20 cellular contexts compared by ENCODE assay signal in genomic region chr11:113119074-113119473, GRCh38.
A peak's percentile ranks its signal among the peaks of the same experiment; 100 is the strongest.
DNase-seq lines count a peak whose midpoint lies in the region; ATAC-seq and TF ChIP-seq lines count a peak whose summit lies in the region.
"Had no signal": no experiment of that assay in that cellular context is flagged by ENCODE, and none has a peak within 500 bp of the region (broad histone marks: within the 10 kb centered on the region; RNA-seq: fewer than 3 reads in every experiment).

No MANE protein-coding gene starts in this region.

- H3F3A ChIP-seq in neural progenitor cell (ENCODE audit: low read depth) = no peaks in the 10 kb centered on the region

- in situ Hi-C loops in HAP-1 (cut with MboI; ENCODE audit: low sequenced_read_pairs) = no loop called here

- H2AFZ ChIP-seq in neural progenitor cell (replicated peaks) (no peak overlapping the region), osteoblast (ENCODE audit: low read length) (no peak overlapping the region)

- H3K4me2 ChIP-seq in neural progenitor cell (no peak overlapping the region), osteoblast (ENCODE audit: insufficient read depth, low read length) (no peak overlapping the region)

- peak; percentile 62 to 87 (median 68) for ATAC-seq in heart left ventricle
- ATAC-seq in HG03354 (IDR thresholded peaks at IDR 0.05; ENCODE audit: poor library complexity, severe bottlenecking, unreplicated experiment) = no peak
- ATAC-seq: T-cell had no signal

- peak; percentile 2 for DNase-seq in GM04503 (ENCODE audit: low read depth)
- DNase-seq in SK-N-DZ (ENCODE audit: low spot score) = peak; percentile 18
- peak in 1 of 5 donors; percentile 18 for DNase-seq in heart left ventricle
- no peak for DNase-seq in neural progenitor cell (ENCODE audit: low spot score)
- DNase-seq in osteoblast (ENCODE audit: insufficient read length, low spot score, missing footprints) = no peak
- no peak for DNase-seq in HAP-1 (ENCODE audit: low spot score in 2 of 2)
- no peak for DNase-seq in hypothalamus (lab: John Stamatoyannopoulos, UW)
- DNase-seq: activated CD4-positive, alpha-beta T cell treated with anti-CD3 and anti-CD28 coated beads, Interleukin-2, amount 50 U/mL, for 48 hours; activated naive CD8-positive, alpha-beta T cell treated with anti-CD3 and anti-CD28 coated beads, Interleukin-2, amount 10 ng/mL, durations not matched to agents 7 days and 5 days; AML-193; effector CD4-positive, alpha-beta T cell; HCEC 1CT; hippocampal formation; KBM-7; NCI-H2171 treated with DMSO at 0.1 percent for 48 hours; Peyer's patch; T-cell; testis had no signal

- H3K36me3 Mint-ChIP-seq in neural progenitor cell = no peaks in the 10 kb centered on the region
- H3K36me3 Mint-ChIP-seq: activated naive CD8-positive, alpha-beta T cell treated with anti-CD3 and anti-CD28 coated beads, Interleukin-2, amount 10 ng/mL, durations not matched to agents 7 days and 5 days; T-cell had no signal

- H3K27ac ChIP-seq in heart left ventricle = peak overlapping the region in 8 of 12 donors; percentile 24 to 63 (median 36)
- H3K27ac ChIP-seq in neural progenitor cell = no peak overlapping the region
- no peak overlapping the region for H3K27ac ChIP-seq in osteoblast (ENCODE audit: low read depth, low read length)
- H3K27ac ChIP-seq: Peyer's patch, testis had no signal

- no peaks in the 10 kb centered on the region for H3K9me3 Mint-ChIP-seq in neural progenitor cell
- H3K9me3 Mint-ChIP-seq: activated naive CD8-positive, alpha-beta T cell treated with anti-CD3 and anti-CD28 coated beads, Interleukin-2, amount 10 ng/mL, durations not matched to agents 7 days and 5 days; T-cell had no signal

- intact Hi-C loops in heart left ventricle (cut with DNase I) = loop anchor here in 9 of 10 donors (5.0 to 10.0 kb wide), 8 partner anchors 154 to 824 kb away; partner anchors contain the start of gene NCAM1 (in 5 of the 9)

- no peaks in the 10 kb centered on the region for H3K79me2 ChIP-seq in neural progenitor cell (ENCODE audit: low read depth)
- H3K79me2 ChIP-seq in osteoblast (ENCODE audit: insufficient read depth, low read length) = no peaks in the 10 kb centered on the region

- H3K4me3 Mint-ChIP-seq in neural progenitor cell = no peak overlapping the region
- H3K4me3 Mint-ChIP-seq: activated naive CD8-positive, alpha-beta T cell treated with anti-CD3 and anti-CD28 coated beads, Interleukin-2, amount 10 ng/mL, durations not matched to agents 7 days and 5 days; T-cell had no signal

- 19 to 29% (median 27%) methylated on average over 3 of the region's 3 CpGs for WGBS in heart left ventricle, 4 donors

- H3K4me3 ChIP-seq in heart left ventricle (no peak overlapping the region), neural progenitor cell (no peak overlapping the region), osteoblast (ENCODE audit: insufficient read depth, low read length) (no peak overlapping the region), HAP-1 (no peak overlapping the region)
- H3K4me3 ChIP-seq: cardiac muscle cell, Peyer's patch, testis had no signal

- H3K9me3 ChIP-seq in heart left ventricle = no peaks in the 10 kb centered on the region
- no peaks in the 10 kb centered on the region for H3K9me3 ChIP-seq in neural progenitor cell (ENCODE audit: low read depth)
- no peaks in the 10 kb centered on the region for H3K9me3 ChIP-seq in osteoblast (ENCODE audit: low read depth, low read length)
- no peaks in the 10 kb centered on the region for H3K9me3 ChIP-seq in HAP-1
- H3K9me3 ChIP-seq: Peyer's patch, testis had no signal

- no peak for TF ChIP-seq POLR2A in heart left ventricle (IDR thresholded peaks at IDR 0.05)

- H3K4me1 Mint-ChIP-seq in neural progenitor cell = peaks cover 8% of the 10 kb centered on the region
- H3K4me1 Mint-ChIP-seq: activated naive CD8-positive, alpha-beta T cell treated with anti-CD3 and anti-CD28 coated beads, Interleukin-2, amount 10 ng/mL, durations not matched to agents 7 days and 5 days; T-cell had no signal

- H3K27me3 ChIP-seq in heart left ventricle = no peaks in the 10 kb centered on the region
- H3K27me3 ChIP-seq in neural progenitor cell = no peaks in the 10 kb centered on the region
- H3K27me3 ChIP-seq in osteoblast (ENCODE audit: insufficient read depth, low read length) = no peaks in the 10 kb centered on the region
- peaks cover 9% of the 10 kb centered on the region for H3K27me3 ChIP-seq in HAP-1 (ENCODE audit: low read depth)
- H3K27me3 ChIP-seq: cardiac muscle cell, Peyer's patch, testis had no signal

- H3K27me3 Mint-ChIP-seq in neural progenitor cell (ENCODE audit: insufficient read depth, low read depth) = no peaks in the 10 kb centered on the region

- H3K36me3 ChIP-seq in heart left ventricle (no peaks in the 10 kb centered on the region), neural progenitor cell (no peaks in the 10 kb centered on the region), osteoblast (ENCODE audit: insufficient read depth, low read length) (no peaks in the 10 kb centered on the region), HAP-1 (replicated peaks) (no peaks in the 10 kb centered on the region)
- H3K36me3 ChIP-seq: cardiac muscle cell, Peyer's patch had no signal

- H3K4me1 ChIP-seq in heart left ventricle (peaks cover 0 to 54% (median 20%) of the 10 kb centered on the region in 12 donors), neural progenitor cell (peaks cover 11% of the 10 kb centered on the region), osteoblast (ENCODE audit: insufficient read depth, low read length) (no peaks in the 10 kb centered on the region), HAP-1 (no peaks in the 10 kb centered on the region)
- H3K4me1 ChIP-seq: Peyer's patch, testis had no signal

- H3K27ac Mint-ChIP-seq in neural progenitor cell = peak overlapping the region; percentile 29
- H3K27ac Mint-ChIP-seq: activated naive CD8-positive, alpha-beta T cell treated with anti-CD3 and anti-CD28 coated beads, Interleukin-2, amount 10 ng/mL, durations not matched to agents 7 days and 5 days; T-cell had no signal

- H4K20me1 ChIP-seq in neural progenitor cell (ENCODE audit: low read depth) (no peaks in the 10 kb centered on the region), osteoblast (ENCODE audit: insufficient read depth, low read length) (no peaks in the 10 kb centered on the region)

- no peak overlapping the region for H3K9ac ChIP-seq in neural progenitor cell

- TF ChIP-seq CTCF in heart left ventricle (IDR thresholded peaks at IDR 0.05) (no peak), neural progenitor cell (IDR thresholded peaks at IDR 0.05) (no peak), osteoblast (IDR thresholded peaks at IDR 0.05; ENCODE audit: extremely low read depth, low read depth, low read length) (no peak)

Comparison
In these comparisons a context has a peak if more than half of its experiments do, and no peak if none do; other contexts are left out.
1. DNase-seq: peak in GM04503 (single experiment) and SK-N-DZ (single experiment); none in neural progenitor cell (single experiment), osteoblast (single experiment), HAP-1 (0 of 2) and hypothalamus (0 of 51).
2. H3K27ac ChIP-seq: peak in heart left ventricle (8 of 12); none in neural progenitor cell (single experiment) and osteoblast (single experiment).